In genomic region chr3:15051531-15051930, GRCh38 we compare ENCODE assay signal across 1 cellular context.
A peak's percentile ranks its signal among the peaks of the same experiment; 100 is the strongest.
TF ChIP-seq lines count a peak whose summit lies in the region.

No MANE protein-coding gene starts in this region.

TF ChIP-seq in endothelial cell of umbilical vein, 7 proteins besides CTCF, POLR2A, EP300 and RAD21:
- TF ChIP-seq MYC (IDR thresholded peaks at IDR 0.05; ENCODE audit: low read depth, low read length): no peak
- peak; percentile 8 for TF ChIP-seq POLR2AphosphoS5 (IDR thresholded peaks at IDR 0.05; ENCODE audit: insufficient read depth, low read depth, low read length)
